In the genomic region with DNA sequence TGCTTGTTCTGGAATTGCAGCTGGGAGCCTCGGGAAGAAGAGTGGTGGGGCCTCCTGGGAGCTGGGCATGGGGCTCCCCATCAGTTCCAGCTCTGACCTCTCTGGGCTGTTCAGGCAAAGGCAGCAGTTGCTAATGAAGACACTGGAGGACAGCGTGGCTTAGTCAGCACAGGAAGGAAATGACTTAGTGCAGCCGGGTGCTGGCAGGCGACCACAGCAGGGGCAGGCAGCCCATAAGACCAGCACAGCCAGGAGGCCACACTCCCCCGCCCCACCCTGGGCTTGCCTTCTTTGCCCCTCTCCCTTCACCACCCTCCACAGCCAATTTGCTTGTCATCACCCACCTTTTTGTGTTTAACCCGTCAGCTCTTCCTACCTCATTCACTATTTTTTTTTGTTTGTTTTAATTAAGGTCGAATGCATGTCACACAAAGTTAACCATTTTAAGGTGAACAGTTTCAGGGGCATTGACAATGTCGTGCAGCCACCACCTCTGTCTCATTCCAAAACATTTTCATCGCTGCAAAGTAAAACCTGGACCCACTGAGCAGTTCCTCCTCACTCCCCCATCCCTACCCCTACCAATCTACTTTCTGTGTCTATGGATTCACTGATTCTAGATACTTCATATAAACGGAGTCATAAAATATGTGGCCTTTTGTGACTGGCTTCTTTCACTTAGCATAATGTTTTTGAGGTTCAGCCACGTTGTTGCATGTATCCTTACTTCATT, we compare ENCODE assay signal across 9 cellular contexts. TPM values are rescaled to one million over a fixed set of nuclear protein-coding genes. Genes with fewer than 3 reads are reported as not detected.
DNase-seq lines count a peak whose midpoint lies in the region; ATAC-seq and TF ChIP-seq lines count a peak whose summit lies in the region.
"Had no signal": no experiment of that assay in that cellular context is flagged by ENCODE, and none has a peak within 500 bp of the region (broad histone marks: within the 10 kb centered on the region; RNA-seq: fewer than 3 reads in every experiment).

No MANE protein-coding gene starts in this region.

- DNase-seq in NK-92 treated with Interleukin-12 subunit alpha and Interleukin-12 subunit beta, amount 100 ng/mL, for 24 hours (lab: John Stamatoyannopoulos, UW) = peak; percentile 91
- DNase-seq in NK-92 (lab: John Stamatoyannopoulos, UW; ENCODE audit: unreplicated experiment) (no peak), NCI-H226 (peak; percentile 49), spleen (peak; percentile 86), T-helper 9 cell (no peak), ecto neural progenitor cell (ENCODE audit: low spot score) (no peak)
- peak in 1 of 3 experiments; percentile 22 for DNase-seq in effector memory CD8-positive, alpha-beta T cell

- no peaks in the 10 kb centered on the region for H3K9me3 ChIP-seq in spleen
- H3K9me3 ChIP-seq: A549 had no signal

- intact Hi-C loops in spleen (cut with DNase I; ENCODE audit: low total_unique reads) = no loop called here

- H3K27me3 ChIP-seq in spleen (replicated peaks in 1 of 7) = peaks cover 0 to 64% (median 38%) of the 10 kb centered on the region in 7 donors

- H3K4me3 ChIP-seq in spleen = no peak overlapping the region
- H3K4me3 ChIP-seq: A549 had no signal

- TF ChIP-seq POLR2A in spleen (IDR thresholded peaks at IDR 0.05) = no peak

- H3K4me1 Mint-ChIP-seq in effector memory CD8-positive, alpha-beta T cell (ENCODE audit: low read depth in 2 of 2) = peaks cover 14 to 15% of the 10 kb centered on the region in 2 donors

- no peak for TF ChIP-seq CTCF in spleen (IDR thresholded peaks at IDR 0.05 in 8 of 11, conservative IDR thresholded peaks at IDR 0.05 in 3 of 11)

- H3K36me3 Mint-ChIP-seq in effector memory CD8-positive, alpha-beta T cell (ENCODE audit: insufficient read depth) = no peaks in the 10 kb centered on the region

- peak overlapping the region in 5 of 8 donors; percentile 36 to 79 (median 68) for H3K27ac ChIP-seq in spleen
- H3K27ac ChIP-seq: A549 had no signal

- peak overlapping the region; percentile 39 to 69 for H3K27ac Mint-ChIP-seq in effector memory CD8-positive, alpha-beta T cell

- H3K4me3 Mint-ChIP-seq in effector memory CD8-positive, alpha-beta T cell = peak overlapping the region; percentile 48 to 56

- 9 to 19% (median 15%) methylated on average over 11 of the region's 11 CpGs for WGBS in spleen, 5 donors

- H3K27me3 Mint-ChIP-seq in effector memory CD8-positive, alpha-beta T cell = peaks cover 24 to 37% of the 10 kb centered on the region in 2 donors

- peak; percentile 96 for ATAC-seq in effector memory CD8-positive, alpha-beta T cell (replicated peaks)
- no peak for ATAC-seq in GM18868 (IDR thresholded peaks at IDR 0.05; ENCODE audit: unreplicated experiment)
- ATAC-seq: A549 had no signal

- peaks cover 5 to 28% (median 14%) of the 10 kb centered on the region in 6 donors for H3K4me1 ChIP-seq in spleen
- H3K4me1 ChIP-seq: A549 had no signal

- peaks cover 0 to 7% of the 10 kb centered on the region in 2 donors for H3K9me3 Mint-ChIP-seq in effector memory CD8-positive, alpha-beta T cell

- no peaks in the 10 kb centered on the region for H3K36me3 ChIP-seq in spleen

RNA-seq across cellular contexts. Expression of a gene that starts 10.9 kb away (rescaled TPM):
- under 1 TPM in 1 of 7 donors, not detected in 6; 0.23 TPM for total RNA-seq in spleen
- under 1 TPM in 1 of 3 donors, not detected in 2; 0.03 TPM for polyA plus RNA-seq in spleen
- polyA plus RNA-seq: A549 had no signal

RNA-seq across cellular contexts. Expression of a gene that starts 33.3 kb away (rescaled TPM):
- 1 to 10 TPM in 2 of 7 donors, under 1 TPM in 4, not detected in 1; 0.26 to 1.8 (median 0.58) TPM for total RNA-seq in spleen
- polyA plus RNA-seq in spleen = under 1 TPM in 2 of 3 donors, not detected in 1; 0.02 to 0.90 TPM
- polyA plus RNA-seq: A549 had no signal

Comparison
In these comparisons a context has a peak if more than half of its experiments do, and no peak if none do; other contexts are left out.
1. DNase-seq: peak in NK-92 treated with Interleukin-12 subunit alpha and Interleukin-12 subunit beta, amount 100 ng/mL, for 24 hours (single experiment), NCI-H226 (single experiment) and spleen (single experiment); none in NK-92 (single experiment), T-helper 9 cell (single experiment) and ecto neural progenitor cell (single experiment).